In genomic region chr2:25400576-25401241, GRCh38 we compare ENCODE assay signal across 20 cellular contexts. TPM values are rescaled to one million over a fixed set of nuclear protein-coding genes. Genes with fewer than 3 reads are reported as not detected.
DNase-seq lines count a peak whose midpoint lies in the region; ATAC-seq and TF ChIP-seq lines count a peak whose summit lies in the region.
"Had no signal": no experiment of that assay in that cellular context is flagged by ENCODE, and none has a peak within 500 bp of the region (broad histone marks: within the 10 kb centered on the region; RNA-seq: fewer than 3 reads in every experiment).

No MANE protein-coding gene starts in this region.

- DNase-seq in Caco-2 = no peak
- DNase-seq in GM12865 (ENCODE audit: low read depth) = no peak
- no peak for DNase-seq in SKM-1 (lab: John Stamatoyannopoulos, UW; ENCODE audit: unreplicated experiment)
- no peak for DNase-seq in activated CD8-positive, alpha-beta memory T cell treated with anti-CD3 and anti-CD28 coated beads, Interleukin-2, amount 50 U/mL, for 4 hours
- DNase-seq: activated CD4-positive, alpha-beta T cell treated with anti-CD3 and anti-CD28 coated beads, Interleukin-2, amount 10 ng/mL, durations not matched to agents 24 days and 14 days; activated naive CD4-positive, alpha-beta T cell treated with Interleukin-2 at 50 U/mL for 16 hours; activated T-cell treated with anti-CD3 and anti-CD28 coated beads for 4 hours; AML-193; GOT3; islet precursor cell; mesendoderm; SK-N-SH; stimulated activated CD4-positive, alpha-beta T cell treated with anti-CD3 and anti-CD28 coated beads, Interleukin-4, amount 100 ng/mL, for 4 hours; T1000 had no signal

- no peaks in the 10 kb centered on the region; the same call in 1 of the 2 replicates for H3K4me1 ChIP-seq in Caco-2
- no peaks in the 10 kb centered on the region for H3K4me1 ChIP-seq in liver (ENCODE audit: control insufficient read depth in 4 of 4, insufficient read depth in 4 of 4, low read length in 3 of 4)
- H3K4me1 ChIP-seq: ascending aorta had no signal

- H3K9me2 ChIP-seq in SU-DHL-6 (replicated peaks; ENCODE audit: insufficient read depth, low read length) = no peaks in the 10 kb centered on the region
- H3K9me2 ChIP-seq: SK-N-SH had no signal

- no peak for ATAC-seq in GM19397 (IDR thresholded peaks at IDR 0.05; ENCODE audit: unreplicated experiment)
- ATAC-seq: natural killer cell treated with Interleukin-12 subunit alpha and Interleukin-12 subunit beta and Interleukin-15 and Interleukin-18, amount 100 ng/mL, for 72 hours had no signal

- no TSS peak for BruUV-seq in Caco-2 (replicated peaks; lab: Mats Ljungman, UMichigan)

- H3K27me3 ChIP-seq in Caco-2 (replicated peaks; ENCODE audit: control insufficient read depth, insufficient read depth, low read length) = no peaks in the 10 kb centered on the region
- no peaks in the 10 kb centered on the region for H3K27me3 ChIP-seq in SU-DHL-6 (ENCODE audit: low read length)
- no peaks in the 10 kb centered on the region for H3K27me3 ChIP-seq in liver (ENCODE audit: control insufficient read depth in 4 of 4, insufficient read depth in 4 of 4, low read length in 3 of 4)
- H3K27me3 ChIP-seq: ascending aorta had no signal

- H3K36me3 Mint-ChIP-seq in Caco-2 (ENCODE audit: insufficient read depth, unreplicated experiment) = peaks cover 5% of the 10 kb centered on the region
- H3K36me3 Mint-ChIP-seq: natural killer cell treated with Interleukin-12 subunit alpha and Interleukin-12 subunit beta and Interleukin-15 and Interleukin-18, amount 100 ng/mL, for 72 hours had no signal

- peaks cover 44% of the 10 kb centered on the region for H3F3A ChIP-seq in SU-DHL-6 (ENCODE audit: insufficient read depth)

- peak overlapping the region; percentile 61 for H3K9ac ChIP-seq in SU-DHL-6 (ENCODE audit: low read length)
- H3K9ac ChIP-seq in liver (ENCODE audit: low read depth in 1 of 2, low read length in 2 of 2) = no peak overlapping the region
- H3K9ac ChIP-seq: SK-N-SH had no signal

- no peaks in the 10 kb centered on the region for H3K9me3 Mint-ChIP-seq in Caco-2 (ENCODE audit: unreplicated experiment)
- H3K9me3 Mint-ChIP-seq: activated CD4-positive, alpha-beta T cell treated with anti-CD3 and anti-CD28 coated beads, Interleukin-2, amount 10 ng/mL, durations not matched to agents 24 days and 14 days; natural killer cell treated with Interleukin-12 subunit alpha and Interleukin-12 subunit beta and Interleukin-15 and Interleukin-18, amount 100 ng/mL, for 72 hours had no signal

- H4K20me1 ChIP-seq in SU-DHL-6 (ENCODE audit: low read depth, low read length) = no peaks in the 10 kb centered on the region

- H3K9me3 ChIP-seq in Caco-2 (no peaks in the 10 kb centered on the region), SU-DHL-6 (ENCODE audit: insufficient read depth, low read length) (no peaks in the 10 kb centered on the region), liver (ENCODE audit: control insufficient read depth in 4 of 4, low read length in 3 of 4) (no peaks in the 10 kb centered on the region)
- H3K9me3 ChIP-seq: ascending aorta, SK-N-SH had no signal

- H3K4me3 ChIP-seq in Caco-2 (ENCODE audit: low read depth, low read length) (no peak overlapping the region), GM12865 (ENCODE audit: low read depth, low read length) (peak overlapping the region; percentile 61), SU-DHL-6 (ENCODE audit: insufficient read depth, low read length, poor library complexity, severe bottlenecking) (no peak overlapping the region), liver (ENCODE audit: low read depth in 1 of 3, low read length in 3 of 3) (no peak overlapping the region)
- H3K4me3 ChIP-seq: ascending aorta, smooth muscle cell had no signal

- peaks cover 7% of the 10 kb centered on the region for H3K4me1 Mint-ChIP-seq in Caco-2 (ENCODE audit: low read depth, unreplicated experiment)

- POLR2A ChIA-PET in Caco-2 (lab: Charles Lee) = no interaction called here

- no peaks in the 10 kb centered on the region for H3K79me2 ChIP-seq in SU-DHL-6 (ENCODE audit: insufficient read depth, low read length)

- H3K36me3 ChIP-seq in Caco-2 (ENCODE audit: control insufficient read depth, insufficient read depth, low read length) = peaks cover 1% of the 10 kb centered on the region; the same call in 1 of the 2 replicates
- no peaks in the 10 kb centered on the region for H3K36me3 ChIP-seq in SU-DHL-6 (ENCODE audit: low read length)
- no peaks in the 10 kb centered on the region for H3K36me3 ChIP-seq in liver (ENCODE audit: control insufficient read depth in 4 of 4, insufficient read depth in 3 of 4, low read depth in 1 of 4, low read length in 3 of 4)
- H3K36me3 ChIP-seq: ascending aorta had no signal

- no peak overlapping the region for H3K4me3 Mint-ChIP-seq in Caco-2 (ENCODE audit: unreplicated experiment)
- H3K4me3 Mint-ChIP-seq: activated CD4-positive, alpha-beta T cell treated with anti-CD3 and anti-CD28 coated beads, Interleukin-2, amount 10 ng/mL, durations not matched to agents 24 days and 14 days; natural killer cell treated with Interleukin-12 subunit alpha and Interleukin-12 subunit beta and Interleukin-15 and Interleukin-18, amount 100 ng/mL, for 72 hours had no signal

- 72% methylated on average over 3 of the region's 3 CpGs for WGBS in liver

- intact Hi-C loops in Caco-2 (cut with micrococcal nuclease; ENCODE audit: unreplicated experiment) = loop anchor here (2.0 kb wide), 1 partner anchor 20 kb away; no protein-coding TSS in a partner anchor

- no peak for TF ChIP-seq RAD21 in liver (IDR thresholded peaks at IDR 0.05)

- H3K4me2 ChIP-seq in SU-DHL-6 (ENCODE audit: low read depth, low read length, poor library complexity, severe bottlenecking) = peak overlapping the region; percentile 68
- H3K4me2 ChIP-seq: SK-N-SH, smooth muscle cell had no signal

- CTCF ChIA-PET in Caco-2 (lab: Charles Lee) = no interaction called here

- no peaks in the 10 kb centered on the region for H3K27me3 Mint-ChIP-seq in Caco-2 (ENCODE audit: insufficient read depth, unreplicated experiment)
- H3K27me3 Mint-ChIP-seq: activated CD4-positive, alpha-beta T cell treated with anti-CD3 and anti-CD28 coated beads, Interleukin-2, amount 10 ng/mL, durations not matched to agents 24 days and 14 days; natural killer cell treated with Interleukin-12 subunit alpha and Interleukin-12 subunit beta and Interleukin-15 and Interleukin-18, amount 100 ng/mL, for 72 hours had no signal

- peak overlapping the region; percentile 0 for H2AFZ ChIP-seq in SU-DHL-6 (ENCODE audit: low read depth, low read length, severe bottlenecking)

- no peak for TF ChIP-seq CTCF in Caco-2 (IDR thresholded peaks at IDR 0.05; ENCODE audit: insufficient read depth in 1 of 2, low read depth in 1 of 2, low read length in 1 of 2, severe bottlenecking in 1 of 2, unreplicated experiment in 1 of 2)
- TF ChIP-seq CTCF in GM12865 (IDR thresholded peaks at IDR 0.05; ENCODE audit: insufficient read depth, low read depth, low read length, missing control alignments) = no peak
- no peak for TF ChIP-seq CTCF in SU-DHL-6 (IDR thresholded peaks at IDR 0.05; ENCODE audit: insufficient read depth, low read length, poor library complexity, severe bottlenecking)
- no peak for TF ChIP-seq CTCF in liver (IDR thresholded peaks at IDR 0.05; ENCODE audit: low read depth, low read length, missing input control)

- H3K27ac ChIP-seq in SU-DHL-6 (ENCODE audit: low read depth, low read length) = peak overlapping the region; percentile 100
- H3K27ac ChIP-seq in liver (ENCODE audit: low read depth in 1 of 2, low read length in 2 of 2) = no peak overlapping the region
- H3K27ac ChIP-seq: ascending aorta had no signal

- H3K27ac Mint-ChIP-seq in Caco-2 (ENCODE audit: unreplicated experiment) = peak overlapping the region; percentile 50
- H3K27ac Mint-ChIP-seq: activated CD4-positive, alpha-beta T cell treated with anti-CD3 and anti-CD28 coated beads, Interleukin-2, amount 10 ng/mL, durations not matched to agents 24 days and 14 days; natural killer cell treated with Interleukin-12 subunit alpha and Interleukin-12 subunit beta and Interleukin-15 and Interleukin-18, amount 100 ng/mL, for 72 hours had no signal

TF ChIP-seq in liver, 16 proteins besides CTCF, POLR2A, EP300 and RAD21:
- TF ChIP-seq GABPA (IDR thresholded peaks at IDR 0.05 in 1 of 2, conservative IDR thresholded peaks at IDR 0.05 in 1 of 2) = no peak
- TF ChIP-seq ATF3 (IDR thresholded peaks at IDR 0.05) = no peak
- peak in 1 of 2 donors; percentile 42 for TF ChIP-seq RXRA (IDR thresholded peaks at IDR 0.05)
- no peak for TF ChIP-seq JUND (IDR thresholded peaks at IDR 0.05)
- peak; percentile 80 for TF ChIP-seq NR2F2 (IDR thresholded peaks at IDR 0.05)
TF ChIP-seq in liver: peak in this region for 2.

RNA-seq across cellular contexts. Expression of gene DNMT3A, which starts 59.0 kb away (rescaled TPM):
- 62.1 and 72.2 TPM in 2 replicates for total RNA-seq in Caco-2 (2022)
- total RNA-seq in liver = 10 to 100 TPM; 11.9 to 24.2 TPM
- polyA plus RNA-seq in liver = 1 to 10 TPM; 3.5 to 4.3 TPM
